18 cellular contexts compared by ENCODE assay signal in genomic region chr6:139338845-139339244, GRCh38. TPM values are rescaled to one million over a fixed set of nuclear protein-coding genes. Genes with fewer than 3 reads are reported as not detected.
DNase-seq lines count a peak whose midpoint lies in the region; ATAC-seq and TF ChIP-seq lines count a peak whose summit lies in the region.
"Had no signal": no experiment of that assay in that cellular context is flagged by ENCODE, and none has a peak within 500 bp of the region (broad histone marks: within the 10 kb centered on the region; RNA-seq: fewer than 3 reads in every experiment).

No MANE protein-coding gene starts in this region.

- H3K4me1 ChIP-seq in left lung (peaks cover 6 to 60% of the 10 kb centered on the region in 2 donors), thymus (ENCODE audit: control insufficient read depth, insufficient read depth, low read length) (peaks cover 7% of the 10 kb centered on the region)

- POLR2A ChIA-PET in T-cell (lab: Charles Lee), result interaction anchor here in 1 of 2 donors (0.5 kb wide), 1 partner anchor 520 kb away, joined by 3 read pairs; no protein-coding TSS in a partner anchor

- H3K27me3 Mint-ChIP-seq in T-cell, result no peaks in the 10 kb centered on the region
- H3K27me3 Mint-ChIP-seq: activated CD4-positive, alpha-beta T cell treated with anti-CD3 and anti-CD28 coated beads for 36 hours; stimulated activated naive CD8-positive, alpha-beta T cell treated with anti-CD3 and anti-CD28 coated beads, Interleukin-15, Interleukin-2, amounts not matched to agents 100 ng/mL and 50 ng/mL, for 24 hours had no signal

- H3K36me3 ChIP-seq in left lung, result no peaks in the 10 kb centered on the region
- H3K36me3 ChIP-seq in thymus (ENCODE audit: control insufficient read depth, insufficient read depth), result no peaks in the 10 kb centered on the region

- WGBS in thymus, result 95% methylated on average over 9 of the region's 9 CpGs

- H3K36me3 Mint-ChIP-seq in T-cell, result no peaks in the 10 kb centered on the region

- intact Hi-C loops in left lung (cut with DNase I), result no loop called here

- no peak overlapping the region for H3K4me3 Mint-ChIP-seq in T-cell
- H3K4me3 Mint-ChIP-seq: activated CD4-positive, alpha-beta T cell treated with anti-CD3 and anti-CD28 coated beads for 36 hours; HFFc6; stimulated activated naive CD8-positive, alpha-beta T cell treated with anti-CD3 and anti-CD28 coated beads, Interleukin-15, Interleukin-2, amounts not matched to agents 100 ng/mL and 50 ng/mL, for 24 hours had no signal

- CTCF ChIA-PET in T-cell (lab: Charles Lee), result no interaction called here

- peaks cover 0 to 7% (median 0%) of the 10 kb centered on the region in 3 donors for H3K9me3 Mint-ChIP-seq in T-cell
- H3K9me3 Mint-ChIP-seq: HFFc6; stimulated activated naive CD8-positive, alpha-beta T cell treated with anti-CD3 and anti-CD28 coated beads, Interleukin-15, Interleukin-2, amounts not matched to agents 100 ng/mL and 50 ng/mL, for 24 hours had no signal

- peak; percentile 67 for ATAC-seq in left lung
- ATAC-seq in T-cell (replicated peaks in 1 of 4), result no peak
- ATAC-seq: activated CD4-positive, alpha-beta T cell treated with anti-CD3 and anti-CD28 coated beads for 36 hours had no signal

- no peak for TF ChIP-seq CTCF in left lung (IDR thresholded peaks at IDR 0.05)

- H3K27ac ChIP-seq in left lung, result peak overlapping the region; percentile 45 to 77
- H3K27ac ChIP-seq in thymus (ENCODE audit: low read depth), result peak overlapping the region; percentile 53

- no peak overlapping the region for H3K4me3 ChIP-seq in left lung
- H3K4me3 ChIP-seq in thymus (ENCODE audit: low read length), result no peak overlapping the region

- H3K27me3 ChIP-seq in left lung, result no peaks in the 10 kb centered on the region
- H3K27me3 ChIP-seq in thymus (ENCODE audit: control insufficient read depth, insufficient read depth), result no peaks in the 10 kb centered on the region

- peaks cover 13 to 17% (median 15%) of the 10 kb centered on the region in 3 donors for H3K4me1 Mint-ChIP-seq in T-cell

- H3K9me3 ChIP-seq in left lung (no peaks in the 10 kb centered on the region), thymus (ENCODE audit: control insufficient read depth) (no peaks in the 10 kb centered on the region)

- peak; percentile 81 to 85 for DNase-seq in Kasumi-1 (lab: John Stamatoyannopoulos, UW)
- DNase-seq in amniotic epithelial cell (ENCODE audit: low read depth), result peak; percentile 72
- no peak for DNase-seq in left lung
- DNase-seq in T-cell, result no peak
- no peak for DNase-seq in HuH-7 (ENCODE audit: low spot score)
- no peak for DNase-seq in NCI-H446 treated with DMSO at 0.1 percent for 48 hours (lab: John Stamatoyannopoulos, UW)
- DNase-seq in NCI-H1436 treated with DMSO at 0.1 percent for 48 hours (lab: John Stamatoyannopoulos, UW), result no peak
- DNase-seq: activated CD4-positive, alpha-beta T cell treated with anti-CD3 and anti-CD28 coated beads for 36 hours; activated effector memory CD4-positive, alpha-beta T cell treated with Interleukin-2 at 50 U/mL for 16 hours; Calu3; foreskin melanocyte; HFFc6; NCI-H345; SHP77 treated with DMSO at 0.1 percent for 48 hours; stimulated activated CD4-positive, alpha-beta T cell treated with anti-CD3 and anti-CD28 coated beads, Interleukin-4, amount 100 ng/mL, for 1 hour had no signal

- no peak overlapping the region for H3K27ac Mint-ChIP-seq in T-cell
- H3K27ac Mint-ChIP-seq: activated CD4-positive, alpha-beta T cell treated with anti-CD3 and anti-CD28 coated beads for 36 hours; HFFc6; stimulated activated naive CD8-positive, alpha-beta T cell treated with anti-CD3 and anti-CD28 coated beads, Interleukin-15, Interleukin-2, amounts not matched to agents 100 ng/mL and 50 ng/mL, for 24 hours had no signal

RNA-seq across cellular contexts. Expression of gene CITED2, which starts 35.6 kb away (rescaled TPM):
- total RNA-seq in left lung (100 to 1,000 TPM; 142 to 321 TPM), T-cell (100 to 1,000 TPM; 108 to 145 (median 134) TPM)
- 36.2 TPM for polyA plus RNA-seq in thymus

RNA-seq across cellular contexts. Expression of gene TXLNB, which starts 47.0 kb away (rescaled TPM):
- total RNA-seq in left lung (under 1 TPM; 0.55 to 0.73 TPM), T-cell (under 1 TPM; 0.41 to 0.92 (median 0.72) TPM)
- 6.3 TPM for polyA plus RNA-seq in thymus
- total RNA-seq: osteocyte had no signal

Comparison
In these comparisons a context has a peak if more than half of its experiments do, and no peak if none do; other contexts are left out.
1. DNase-seq: peak in Kasumi-1 (2 of 2) and amniotic epithelial cell (single experiment); none in left lung (0 of 2), T-cell (0 of 34), HuH-7 (single experiment), NCI-H446 treated with DMSO at 0.1 percent for 48 hours (single experiment) and NCI-H1436 treated with DMSO at 0.1 percent for 48 hours (single experiment).